8 cellular contexts compared by ENCODE assay signal in genomic region chr1:248825136-248825535, GRCh38. TPM values are rescaled to one million over a fixed set of nuclear protein-coding genes. Genes with fewer than 3 reads are reported as not detected.
A peak's percentile ranks its signal among the peaks of the same experiment; 100 is the strongest.
DNase-seq lines count a peak whose midpoint lies in the region; ATAC-seq, FAIRE-seq and TF ChIP-seq lines count a peak whose summit lies in the region.

No MANE protein-coding gene starts in this region.

- no peaks in the 10 kb centered on the region for H3K27me3 Mint-ChIP-seq in nephron (ENCODE audit: low read depth)

- H3K4me2 ChIP-seq in BLaER1, result peak overlapping the region; percentile 94

- peaks cover 39% of the 10 kb centered on the region for H3K4me1 Mint-ChIP-seq in nephron

- peak overlapping the region; percentile 88 for H3K4me3 ChIP-seq in BLaER1
- peak overlapping the region; percentile 95 for H3K4me3 ChIP-seq in NT2/D1 (ENCODE audit: insufficient read length, low read depth)
- H3K4me3 ChIP-seq in ectodermal cell (ENCODE audit: insufficient read depth, low read depth, low read length), result peak overlapping the region; percentile 97

- FAIRE-seq in urothelium cell line (lab: Jason Lieb, UNC), result no peak

- no peaks in the 10 kb centered on the region for H3K9me3 ChIP-seq in BLaER1
- no peaks in the 10 kb centered on the region for H3K9me3 ChIP-seq in NT2/D1 (ENCODE audit: insufficient read depth, low read length)
- H3K9me3 ChIP-seq in ectodermal cell (ENCODE audit: control insufficient read depth, low read length), result no peaks in the 10 kb centered on the region

- peaks cover 47% of the 10 kb centered on the region for H3K36me3 ChIP-seq in BLaER1
- H3K36me3 ChIP-seq in NT2/D1 (ENCODE audit: insufficient read depth, insufficient read length, low read length), result peaks cover 48% of the 10 kb centered on the region
- H3K36me3 ChIP-seq in ectodermal cell (ENCODE audit: control insufficient read depth, insufficient read depth, low read length), result no peaks in the 10 kb centered on the region

- peak overlapping the region; percentile 90 to 97 (median 96) for H3K4me3 Mint-ChIP-seq in nephron

- no peak for DNase-seq in NT2/D1 (ENCODE audit: low read depth, low spot score)
- DNase-seq in SW 1271 (lab: John Stamatoyannopoulos, UW), result no peak
- no peak for DNase-seq in urothelium cell line (ENCODE audit: low spot score)

- peak overlapping the region; percentile 100 for H3K27ac ChIP-seq in BLaER1
- no peak overlapping the region for H3K27ac ChIP-seq in ectodermal cell (ENCODE audit: insufficient read depth, low read depth, low read length, poor library complexity, severe bottlenecking)

- 54% methylated on average over 10 of the region's 10 CpGs for WGBS in ectodermal cell, 2 experiments

- H3K27me3 ChIP-seq in BLaER1 (no peaks in the 10 kb centered on the region), NT2/D1 (ENCODE audit: insufficient read depth, insufficient read length) (no peaks in the 10 kb centered on the region), ectodermal cell (ENCODE audit: control insufficient read depth, insufficient read depth, low read length, poor library complexity, severe bottlenecking) (no peaks in the 10 kb centered on the region)

- H3K9ac ChIP-seq in BLaER1 (peak overlapping the region; percentile 98), NT2/D1 (ENCODE audit: insufficient read length, low read depth) (peak overlapping the region; percentile 93)

- H3K4me1 ChIP-seq in BLaER1 (peaks cover 63% of the 10 kb centered on the region), NT2/D1 (ENCODE audit: insufficient read depth, insufficient read length) (peaks cover 2% of the 10 kb centered on the region), ectodermal cell (ENCODE audit: control insufficient read depth, insufficient read depth, low read length) (peaks cover 10% of the 10 kb centered on the region)

- peaks cover 52% of the 10 kb centered on the region for H4K20me1 ChIP-seq in BLaER1

- peaks cover 31% of the 10 kb centered on the region for H3K36me3 Mint-ChIP-seq in nephron (ENCODE audit: low read depth)

- peak overlapping the region; percentile 97 to 99 (median 99) for H3K27ac Mint-ChIP-seq in nephron

- no peaks in the 10 kb centered on the region for H3K9me3 Mint-ChIP-seq in nephron

- ATAC-seq in HG02798 (IDR thresholded peaks at IDR 0.05; ENCODE audit: poor library complexity, unreplicated experiment), result no peak
- no peak for ATAC-seq in GM18909 (IDR thresholded peaks at IDR 0.05; ENCODE audit: poor library complexity, unreplicated experiment)

- TF ChIP-seq CTCF in nephron (IDR thresholded peaks at IDR 0.05; ENCODE audit: unreplicated experiment in 3 of 3), result no peak

RNA-seq across cellular contexts. Expression of gene SH3BP5L, which starts 0.6 kb away (rescaled TPM):
- polyA plus RNA-seq in ectodermal cell (2013, experiment 1 of 4), result 24.8 TPM
- 26.1 TPM for polyA plus RNA-seq in ectodermal cell (2013, experiment 2 of 4)
- 17.9 TPM for polyA plus RNA-seq in ectodermal cell (2013, experiment 3 of 4)
- 22.3 TPM for polyA plus RNA-seq in ectodermal cell (2013, experiment 4 of 4)

RNA-seq across cellular contexts. Expression of gene ZNF672, which starts 12.9 kb away (rescaled TPM):
- polyA plus RNA-seq in ectodermal cell (2013, experiment 1 of 4), result 38.3 TPM
- polyA plus RNA-seq in ectodermal cell (2013, experiment 2 of 4), result 31.5 TPM
- 28.3 TPM for polyA plus RNA-seq in ectodermal cell (2013, experiment 3 of 4)
- polyA plus RNA-seq in ectodermal cell (2013, experiment 4 of 4), result 29.7 TPM

RNA-seq across cellular contexts. Expression of gene ZNF692, which starts 33.7 kb away (rescaled TPM):
- polyA plus RNA-seq in ectodermal cell (2013, experiment 1 of 4), result 63.6 TPM
- polyA plus RNA-seq in ectodermal cell (2013, experiment 2 of 4), result 47.8 TPM
- polyA plus RNA-seq in ectodermal cell (2013, experiment 3 of 4), result 58.8 TPM
- polyA plus RNA-seq in ectodermal cell (2013, experiment 4 of 4), result 66.0 TPM
